ENCODE assay signal across 25 cellular contexts in genomic region chr20:34928411-34928810, GRCh38. TPM values are rescaled to one million over a fixed set of nuclear protein-coding genes. Genes with fewer than 3 reads are reported as not detected.
"Had no signal": no experiment of that assay in that cellular context is flagged by ENCODE, and none has a peak within 500 bp of the region (broad histone marks: within the 10 kb centered on the region; RNA-seq: fewer than 3 reads in every experiment).

No MANE protein-coding gene starts in this region.

- H3K4me1 Mint-ChIP-seq: WTC11 had no signal

- H3K27ac Mint-ChIP-seq: activated naive CD4-positive, alpha-beta T cell treated with anti-CD3 and anti-CD28 coated beads, Interleukin-2, amount 10 ng/mL, durations not matched to agents 7 days and 5 days; natural killer cell treated with Interleukin-12 subunit alpha and Interleukin-12 subunit beta and Interleukin-15 and Interleukin-18, amount 100 ng/mL, for 72 hours; stimulated activated naive CD8-positive, alpha-beta T cell treated with anti-CD3 and anti-CD28 coated beads, Interleukin-15, Interleukin-2, amounts not matched to agents 100 ng/mL and 50 ng/mL, for 24 hours; T-helper 2 cell treated with Interferon-gamma antibody and Interleukin-4, amounts not matched to agents 5 μg/mL and 100 μg/mL, for 36 hours; WTC11 had no signal

- ATAC-seq: heart right ventricle; left lobe of liver; lower lobe of right lung; natural killer cell treated with Interleukin-12 subunit alpha and Interleukin-12 subunit beta and Interleukin-15 and Interleukin-18, amount 100 ng/mL, for 72 hours; WTC11 had no signal

- H3K4me3 ChIP-seq: cardiac muscle cell, heart right ventricle, lower lobe of right lung, ovary, prostate gland, right atrium auricular region, tibial artery had no signal

- H3K27me3 Mint-ChIP-seq: activated naive CD4-positive, alpha-beta T cell treated with anti-CD3 and anti-CD28 coated beads, Interleukin-2, amount 10 ng/mL, durations not matched to agents 7 days and 5 days; natural killer cell treated with Interleukin-12 subunit alpha and Interleukin-12 subunit beta and Interleukin-15 and Interleukin-18, amount 100 ng/mL, for 72 hours; stimulated activated naive CD8-positive, alpha-beta T cell treated with anti-CD3 and anti-CD28 coated beads, Interleukin-15, Interleukin-2, amounts not matched to agents 100 ng/mL and 50 ng/mL, for 24 hours had no signal

- H3K27ac ChIP-seq: cardiac muscle cell, lower lobe of right lung, neutrophil, ovary, prostate gland, right atrium auricular region had no signal

- H3K9me3 Mint-ChIP-seq: activated naive CD4-positive, alpha-beta T cell treated with anti-CD3 and anti-CD28 coated beads, Interleukin-2, amount 10 ng/mL, durations not matched to agents 7 days and 5 days; natural killer cell treated with Interleukin-12 subunit alpha and Interleukin-12 subunit beta and Interleukin-15 and Interleukin-18, amount 100 ng/mL, for 72 hours; stimulated activated naive CD8-positive, alpha-beta T cell treated with anti-CD3 and anti-CD28 coated beads, Interleukin-15, Interleukin-2, amounts not matched to agents 100 ng/mL and 50 ng/mL, for 24 hours; T-helper 2 cell treated with Interferon-gamma antibody and Interleukin-4, amounts not matched to agents 5 μg/mL and 100 μg/mL, for 36 hours; WTC11 had no signal

- H3K36me3 ChIP-seq: ovary had no signal

- H3K4me3 Mint-ChIP-seq: activated naive CD4-positive, alpha-beta T cell treated with anti-CD3 and anti-CD28 coated beads, Interleukin-2, amount 10 ng/mL, durations not matched to agents 7 days and 5 days; natural killer cell treated with Interleukin-12 subunit alpha and Interleukin-12 subunit beta and Interleukin-15 and Interleukin-18, amount 100 ng/mL, for 72 hours; stimulated activated naive CD8-positive, alpha-beta T cell treated with anti-CD3 and anti-CD28 coated beads, Interleukin-15, Interleukin-2, amounts not matched to agents 100 ng/mL and 50 ng/mL, for 24 hours; T-helper 2 cell treated with Interferon-gamma antibody and Interleukin-4, amounts not matched to agents 5 μg/mL and 100 μg/mL, for 36 hours; WTC11 had no signal

- H3K27me3 ChIP-seq: cardiac muscle cell, heart right ventricle, neutrophil, ovary, right atrium auricular region, tibial artery had no signal

- DNase-seq: activated CD8-positive, alpha-beta memory T cell treated with anti-CD3 and anti-CD28 coated beads for 24 hours; activated CD8-positive, alpha-beta memory T cell treated with anti-CD3 and anti-CD28 coated beads, Interleukin-2, amount 50 U/mL, for 4 hours; activated effector memory CD4-positive, alpha-beta T cell treated with anti-CD3 and anti-CD28 coated beads, Interleukin-2, amount 50 U/mL, for 16 hours; activated naive CD4-positive, alpha-beta T cell treated with anti-CD3 and anti-CD28 coated beads, Interleukin-2, amount 10 ng/mL, durations not matched to agents 7 days and 5 days; activated T-cell treated with anti-CD3 and anti-CD28 coated beads, Interleukin-2, amount 50 U/mL, for 48 hours; heart right ventricle; lower lobe of right lung; midbrain; ovary; stimulated activated CD4-positive, alpha-beta T cell treated with anti-CD3 and anti-CD28 coated beads, Interleukin-12 subunit alpha, Interleukin-12 subunit beta, amount 100 ng/mL, for 4 hours; stimulated activated CD4-positive, alpha-beta T cell treated with anti-CD3 and anti-CD28 coated beads, Interleukin-4, amount 100 ng/mL, for 4 hours; SW 1271; tibial artery had no signal

- H3K9me3 ChIP-seq: lower lobe of right lung, neutrophil, ovary, prostate gland, right atrium auricular region, tibial artery had no signal

- H3K4me1 ChIP-seq: prostate gland, right atrium auricular region had no signal

- FAIRE-seq: urothelium cell line had no signal

RNA-seq across cellular contexts. Expression of gene MYH7B, which starts 27.3 kb away (rescaled TPM):
- total RNA-seq: epithelial cell of proximal tubule, fibroblast of villous mesenchyme had no signal
